In genomic region chr9:124180557-124180956, GRCh38 we compare ENCODE assay signal across 11 cellular contexts.
A peak's percentile ranks its signal among the peaks of the same experiment; 100 is the strongest.
DNase-seq lines count a peak whose midpoint lies in the region; ATAC-seq and TF ChIP-seq lines count a peak whose summit lies in the region.
"Had no signal": no experiment of that assay in that cellular context is flagged by ENCODE, and none has a peak within 500 bp of the region (broad histone marks: within the 10 kb centered on the region; RNA-seq: fewer than 3 reads in every experiment).

No MANE protein-coding gene starts in this region.

- no peak overlapping the region for H3K4me3 Mint-ChIP-seq in HFFc6
- H3K4me3 Mint-ChIP-seq: stimulated activated naive CD8-positive, alpha-beta T cell treated with anti-CD3 and anti-CD28 coated beads, Interleukin-15, amount 100 ng/mL, for 72 hours had no signal

- DNase-seq in HFFc6 (peak; percentile 1), NCI-H69 (lab: John Stamatoyannopoulos, UW) (peak; percentile 87), foreskin fibroblast (peak; percentile 37 to 75), stromal cell of bone marrow (ENCODE audit: low read depth) (peak; percentile 6), SHP77 (lab: John Stamatoyannopoulos, UW) (no peak), T1000 (lab: John Stamatoyannopoulos, UW) (no peak)
- no peak for DNase-seq in central memory CD4-positive, alpha-beta T cell
- DNase-seq: effector CD8-positive, alpha-beta T cell; NCI-H1048; stimulated activated naive CD8-positive, alpha-beta T cell treated with anti-CD3 and anti-CD28 coated beads, Interleukin-15, amount 100 ng/mL, for 72 hours had no signal

- H3K4me1 Mint-ChIP-seq in HFFc6 (ENCODE audit: low read depth) = 0 out of 2 replicates have a peak, but pooled peaks cover 4% of the 10 kb centered on the region
- H3K4me1 Mint-ChIP-seq: stimulated activated naive CD8-positive, alpha-beta T cell treated with anti-CD3 and anti-CD28 coated beads, Interleukin-15, amount 100 ng/mL, for 72 hours had no signal

- H3K27ac Mint-ChIP-seq in HFFc6 = no peak overlapping the region
- H3K27ac Mint-ChIP-seq: stimulated activated naive CD8-positive, alpha-beta T cell treated with anti-CD3 and anti-CD28 coated beads, Interleukin-15, amount 100 ng/mL, for 72 hours had no signal

- no peak for TF ChIP-seq CTCF in HFFc6 (IDR thresholded peaks at IDR 0.05)
- no peak for TF ChIP-seq CTCF in foreskin fibroblast (IDR thresholded peaks at IDR 0.05; ENCODE audit: low read depth, low read length)

- H3K9me3 Mint-ChIP-seq in HFFc6 = peaks cover 3% of the 10 kb centered on the region

- peaks cover 30% of the 10 kb centered on the region for H3K27me3 Mint-ChIP-seq in HFFc6 (ENCODE audit: insufficient read depth)

- no peak for ATAC-seq in HG02623 (IDR thresholded peaks at IDR 0.05; ENCODE audit: unreplicated experiment)
- ATAC-seq: stimulated activated naive CD8-positive, alpha-beta T cell treated with anti-CD3 and anti-CD28 coated beads, Interleukin-15, amount 100 ng/mL, for 72 hours had no signal

- H3K4me3 ChIP-seq in foreskin fibroblast (ENCODE audit: low read depth in 1 of 2, low read length in 2 of 2) = no peak overlapping the region

- H3K36me3 Mint-ChIP-seq in HFFc6 (ENCODE audit: low read depth) = no peaks in the 10 kb centered on the region

Comparison
In these comparisons a context has a peak if more than half of its experiments do, and no peak if none do; other contexts are left out.
1. DNase-seq: peak in HFFc6 (single experiment), NCI-H69 (single experiment), foreskin fibroblast (2 of 2) and stromal cell of bone marrow (single experiment); none in SHP77 (0 of 2), T1000 (single experiment) and central memory CD4-positive, alpha-beta T cell (single experiment).